ENCODE assay signal across 23 cellular contexts in the genomic region with DNA sequence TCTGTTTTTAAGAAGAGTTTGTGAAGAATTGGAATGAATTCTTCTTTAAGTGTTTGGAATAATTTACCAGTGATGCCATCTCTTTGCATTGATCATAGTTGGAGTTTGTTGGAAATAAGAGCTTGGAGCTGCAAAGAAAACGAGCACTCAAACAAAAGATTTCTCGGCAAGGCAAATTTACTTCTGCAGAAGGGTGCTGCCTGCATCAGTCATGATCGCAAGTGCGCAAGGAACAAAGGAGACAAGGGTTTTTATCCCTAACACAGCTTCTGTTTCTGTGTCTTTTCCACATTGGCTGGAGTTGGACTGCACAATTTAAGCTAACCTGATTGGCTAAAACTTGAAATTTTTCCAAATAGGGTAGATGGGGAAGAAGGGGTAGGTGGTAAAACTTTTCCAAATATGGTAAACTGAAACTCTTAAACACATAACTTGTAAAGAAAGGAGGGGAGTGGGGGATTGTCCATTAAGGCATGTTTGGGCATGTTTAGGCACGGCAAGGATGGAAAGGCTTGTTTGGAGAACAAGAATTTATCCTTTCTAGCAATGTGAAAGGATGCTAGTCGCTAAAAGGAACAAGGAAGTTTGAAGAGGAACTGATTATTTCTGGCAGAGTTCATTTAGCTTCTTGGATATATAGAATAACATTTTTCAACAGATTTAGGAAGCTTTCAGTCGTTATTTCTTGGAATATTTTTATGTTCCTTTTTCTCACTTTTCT. TPM values are rescaled to one million over a fixed set of nuclear protein-coding genes. Genes with fewer than 3 reads are reported as not detected.
"Had no signal": no experiment of that assay in that cellular context is flagged by ENCODE, and none has a peak within 500 bp of the region (broad histone marks: within the 10 kb centered on the region; RNA-seq: fewer than 3 reads in every experiment).

No MANE protein-coding gene starts in this region.

- H3K27me3 ChIP-seq: heart left ventricle, ovary had no signal

- H3K4me1 Mint-ChIP-seq: activated CD4-positive, alpha-beta memory T cell treated with anti-CD3 and anti-CD28 coated beads, Interleukin-2, amount 10 ng/mL, durations not matched to agents 7 days and 5 days; brain; central memory CD8-positive, alpha-beta T cell; neural crest cell had no signal

- H3K27me3 Mint-ChIP-seq: activated CD4-positive, alpha-beta memory T cell treated with anti-CD3 and anti-CD28 coated beads, Interleukin-2, amount 10 ng/mL, durations not matched to agents 7 days and 5 days had no signal

- FAIRE-seq: TTC549 had no signal

- H3K27ac ChIP-seq: heart left ventricle, lower lobe of right lung, ovary had no signal

- H3K4me3 ChIP-seq: heart left ventricle, lower lobe of right lung, ovary had no signal

- H3K27ac Mint-ChIP-seq: activated CD4-positive, alpha-beta memory T cell treated with anti-CD3 and anti-CD28 coated beads, Interleukin-2, amount 10 ng/mL, durations not matched to agents 7 days and 5 days; activated naive CD4-positive, alpha-beta T cell treated with anti-CD3 and anti-CD28 coated beads, Interleukin-2, amount 50 U/mL, for 72 hours; brain; WTC11 had no signal

- ATAC-seq: activated naive CD4-positive, alpha-beta T cell treated with anti-CD3 and anti-CD28 coated beads, Interleukin-2, amount 50 U/mL, for 72 hours; activated T-cell treated with anti-CD3 and anti-CD28 coated beads, Interleukin-2, amount 50 U/mL, for 4 hours; heart left ventricle; left cardiac atrium; lower lobe of right lung; WTC11 had no signal

- H3K4me3 Mint-ChIP-seq: activated CD4-positive, alpha-beta memory T cell treated with anti-CD3 and anti-CD28 coated beads, Interleukin-2, amount 10 ng/mL, durations not matched to agents 7 days and 5 days; activated T-cell treated with anti-CD3 and anti-CD28 coated beads, Interleukin-2, amount 50 U/mL, for 4 hours; brain; central memory CD8-positive, alpha-beta T cell; neural crest cell; WTC11 had no signal

- H3K36me3 Mint-ChIP-seq: brain had no signal

- H3K36me3 ChIP-seq: heart left ventricle, lower lobe of right lung, ovary had no signal

- H3K9me3 ChIP-seq: ovary had no signal

- DNase-seq: activated CD4-positive, alpha-beta memory T cell treated with anti-CD3 and anti-CD28 coated beads, Interleukin-2, amount 10 ng/mL, durations not matched to agents 7 days and 5 days; activated CD4-positive, alpha-beta T cell treated with anti-CD3 and anti-CD28 coated beads for 4 hours; activated effector memory CD4-positive, alpha-beta T cell treated with Interleukin-2 at 50 U/mL for 16 hours; activated T-cell treated with anti-CD3 and anti-CD28 coated beads, Interleukin-2, amount 50 U/mL, for 4 hours; effector memory CD4-positive, alpha-beta T cell; foreskin melanocyte; heart left ventricle; left cardiac atrium; lower lobe of right lung; midbrain; ovary; stimulated activated CD4-positive, alpha-beta T cell treated with anti-CD3 and anti-CD28 coated beads, Interleukin-12 subunit alpha, Interleukin-12 subunit beta, amount 100 ng/mL, for 4 hours; stimulated activated CD4-positive, alpha-beta T cell treated with anti-CD3 and anti-CD28 coated beads, Interleukin-2, amount 100 ng/mL, for 24 hours; T-helper 2 cell had no signal

RNA-seq across cellular contexts. Expression of a gene that starts 3.5 kb away (rescaled TPM):
- total RNA-seq: activated CD4-positive, alpha-beta memory T cell treated with anti-CD3 and anti-CD28 coated beads, Interleukin-2, amount 10 ng/mL, durations not matched to agents 7 days and 5 days; activated naive CD4-positive, alpha-beta T cell treated with anti-CD3 and anti-CD28 coated beads, Interleukin-2, amount 50 U/mL, for 72 hours; activated T-cell treated with anti-CD3 and anti-CD28 coated beads, Interleukin-2, amount 50 U/mL, for 4 hours; fibroblast of lung; heart left ventricle; left cardiac atrium; lower lobe of right lung; myocyte; neural crest cell; ovary; ureter had no signal
- polyA plus RNA-seq: fibroblast of lung, heart left ventricle had no signal

RNA-seq across cellular contexts. Expression of a gene that starts 22.4 kb away (rescaled TPM):
- total RNA-seq: myocyte had no signal
